ENCODE assay signal across 1 cellular context in genomic region chr11:120057595-120058581, GRCh38.
TF ChIP-seq lines count a peak whose summit lies in the region.

No MANE protein-coding gene starts in this region.

TF ChIP-seq in HCT116, 20 proteins besides CTCF, POLR2A, EP300 and RAD21:
- no peak for TF ChIP-seq ZNF274 (IDR thresholded peaks at IDR 0.05; ENCODE audit: low read depth, low read length)
- TF ChIP-seq TCF7L2 (IDR thresholded peaks at IDR 0.05; ENCODE audit: borderline replicate concordance, extremely low read depth, insufficient read depth, insufficient read length): no peak
- no peak for TF ChIP-seq POLR2AphosphoS5 (IDR thresholded peaks at IDR 0.05; ENCODE audit: low read depth, low read length)
- TF ChIP-seq EZH2phosphoT487 (IDR thresholded peaks at IDR 0.05; ENCODE audit: borderline replicate concordance): no peak
- TF ChIP-seq SIN3A (IDR thresholded peaks at IDR 0.05; ENCODE audit: low read depth): no peak
- TF ChIP-seq SP1 (IDR thresholded peaks at IDR 0.05; ENCODE audit: low read depth): no peak
- no peak for TF ChIP-seq FOSL1 (IDR thresholded peaks at IDR 0.05; ENCODE audit: low read depth)
- TF ChIP-seq ELF1 (IDR thresholded peaks at IDR 0.05; ENCODE audit: borderline replicate concordance, low read depth): no peak
- TF ChIP-seq ZFX (IDR thresholded peaks at IDR 0.05): no peak
- TF ChIP-seq CBX3 (IDR thresholded peaks at IDR 0.05; ENCODE audit: low read depth): no peak
- no peak for TF ChIP-seq EZH2 (IDR thresholded peaks at IDR 0.05)
- no peak for TF ChIP-seq ATF3 (IDR thresholded peaks at IDR 0.05)
- no peak for TF ChIP-seq CEBPB (IDR thresholded peaks at IDR 0.05; ENCODE audit: low read depth)
- no peak for TF ChIP-seq EGR1 (IDR thresholded peaks at IDR 0.05; ENCODE audit: low read depth)
- no peak for TF ChIP-seq JUND (IDR thresholded peaks at IDR 0.05)
- TF ChIP-seq MAX (IDR thresholded peaks at IDR 0.05): no peak
- no peak for TF ChIP-seq SRF (IDR thresholded peaks at IDR 0.05; ENCODE audit: low read depth)
- TF ChIP-seq, protein P1, sequence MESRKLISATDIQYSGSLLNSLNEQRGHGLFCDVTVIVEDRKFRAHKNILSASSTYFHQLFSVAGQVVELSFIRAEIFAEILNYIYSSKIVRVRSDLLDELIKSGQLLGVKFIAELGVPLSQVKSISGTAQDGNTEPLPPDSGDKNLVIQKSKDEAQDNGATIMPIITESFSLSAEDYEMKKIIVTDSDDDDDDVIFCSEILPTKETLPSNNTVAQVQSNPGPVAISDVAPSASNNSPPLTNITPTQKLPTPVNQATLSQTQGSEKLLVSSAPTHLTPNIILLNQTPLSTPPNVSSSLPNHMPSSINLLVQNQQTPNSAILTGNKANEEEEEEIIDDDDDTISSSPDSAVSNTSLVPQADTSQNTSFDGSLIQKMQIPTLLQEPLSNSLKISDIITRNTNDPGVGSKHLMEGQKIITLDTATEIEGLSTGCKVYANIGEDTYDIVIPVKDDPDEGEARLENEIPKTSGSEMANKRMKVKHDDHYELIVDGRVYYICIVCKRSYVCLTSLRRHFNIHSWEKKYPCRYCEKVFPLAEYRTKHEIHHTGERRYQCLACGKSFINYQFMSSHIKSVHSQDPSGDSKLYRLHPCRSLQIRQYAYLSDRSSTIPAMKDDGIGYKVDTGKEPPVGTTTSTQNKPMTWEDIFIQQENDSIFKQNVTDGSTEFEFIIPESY (IDR thresholded peaks at IDR 0.05; ENCODE audit: extremely low read depth, insufficient replicate concordance, low read length): no peak
- TF ChIP-seq, protein P2, sequence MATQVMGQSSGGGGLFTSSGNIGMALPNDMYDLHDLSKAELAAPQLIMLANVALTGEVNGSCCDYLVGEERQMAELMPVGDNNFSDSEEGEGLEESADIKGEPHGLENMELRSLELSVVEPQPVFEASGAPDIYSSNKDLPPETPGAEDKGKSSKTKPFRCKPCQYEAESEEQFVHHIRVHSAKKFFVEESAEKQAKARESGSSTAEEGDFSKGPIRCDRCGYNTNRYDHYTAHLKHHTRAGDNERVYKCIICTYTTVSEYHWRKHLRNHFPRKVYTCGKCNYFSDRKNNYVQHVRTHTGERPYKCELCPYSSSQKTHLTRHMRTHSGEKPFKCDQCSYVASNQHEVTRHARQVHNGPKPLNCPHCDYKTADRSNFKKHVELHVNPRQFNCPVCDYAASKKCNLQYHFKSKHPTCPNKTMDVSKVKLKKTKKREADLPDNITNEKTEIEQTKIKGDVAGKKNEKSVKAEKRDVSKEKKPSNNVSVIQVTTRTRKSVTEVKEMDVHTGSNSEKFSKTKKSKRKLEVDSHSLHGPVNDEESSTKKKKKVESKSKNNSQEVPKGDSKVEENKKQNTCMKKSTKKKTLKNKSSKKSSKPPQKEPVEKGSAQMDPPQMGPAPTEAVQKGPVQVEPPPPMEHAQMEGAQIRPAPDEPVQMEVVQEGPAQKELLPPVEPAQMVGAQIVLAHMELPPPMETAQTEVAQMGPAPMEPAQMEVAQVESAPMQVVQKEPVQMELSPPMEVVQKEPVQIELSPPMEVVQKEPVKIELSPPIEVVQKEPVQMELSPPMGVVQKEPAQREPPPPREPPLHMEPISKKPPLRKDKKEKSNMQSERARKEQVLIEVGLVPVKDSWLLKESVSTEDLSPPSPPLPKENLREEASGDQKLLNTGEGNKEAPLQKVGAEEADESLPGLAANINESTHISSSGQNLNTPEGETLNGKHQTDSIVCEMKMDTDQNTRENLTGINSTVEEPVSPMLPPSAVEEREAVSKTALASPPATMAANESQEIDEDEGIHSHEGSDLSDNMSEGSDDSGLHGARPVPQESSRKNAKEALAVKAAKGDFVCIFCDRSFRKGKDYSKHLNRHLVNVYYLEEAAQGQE (IDR thresholded peaks at IDR 0.05; ENCODE audit: low read depth): no peak
TF ChIP-seq in HCT116: peak in this region for 0.
